Comparison of ENCODE assay signal across 18 cellular contexts in genomic region chr7:115015619-115016018, GRCh38.
DNase-seq lines count a peak whose midpoint lies in the region; ATAC-seq and TF ChIP-seq lines count a peak whose summit lies in the region.
"Had no signal": no experiment of that assay in that cellular context is flagged by ENCODE, and none has a peak within 500 bp of the region (broad histone marks: within the 10 kb centered on the region; RNA-seq: fewer than 3 reads in every experiment).

No MANE protein-coding gene starts in this region.

- POLR2A ChIA-PET in CD8-positive, alpha-beta memory T cell (lab: Charles Lee): no interaction called here
- POLR2A ChIA-PET in IMR-90 (lab: Charles Lee; ENCODE audit: unreplicated experiment): no interaction called here

- H3K79me2 ChIP-seq in fibroblast of lung (ENCODE audit: control insufficient read depth, insufficient read depth, low read length) (peaks cover 4% of the 10 kb centered on the region), trophoblast cell (ENCODE audit: control insufficient read depth, insufficient read depth, low read length, poor library complexity) (no peaks in the 10 kb centered on the region)

- no peak overlapping the region for H2BK12ac ChIP-seq in trophoblast cell (ENCODE audit: low read length)

- H3K23ac ChIP-seq in IMR-90 (ENCODE audit: low read depth, low read length): no peak overlapping the region
- H3K23ac ChIP-seq in trophoblast cell (ENCODE audit: low read length): no peak overlapping the region

- peak overlapping the region; percentile 42 for H2BK5ac ChIP-seq in IMR-90 (ENCODE audit: low read depth, low read length, poor library complexity, severe bottlenecking)
- no peak overlapping the region for H2BK5ac ChIP-seq in trophoblast cell (ENCODE audit: low read depth, low read length, poor library complexity)

- no peak overlapping the region; the same call in 1 of the 2 replicates for H4K5ac ChIP-seq in IMR-90 (ENCODE audit: low read depth, low read length)

- H3K4me3 ChIP-seq in CD8-positive, alpha-beta memory T cell (ENCODE audit: low read length): no peak overlapping the region
- H3K4me3 ChIP-seq in IMR-90 (ENCODE audit: insufficient read depth, low read depth, low read length) (no peak overlapping the region), fibroblast of lung (replicated peaks in 1 of 4; ENCODE audit: control extremely low read depth in 1 of 4, insufficient read depth in 1 of 4, low read depth in 3 of 4, low read length in 4 of 4) (no peak overlapping the region), trophoblast cell (ENCODE audit: low read depth, low read length) (no peak overlapping the region)
- H3K4me3 ChIP-seq: gastrocnemius medialis, thoracic aorta had no signal

- no peak for DNase-seq in CD8-positive, alpha-beta memory T cell
- peak; percentile 97 for DNase-seq in IMR-90
- DNase-seq in fibroblast of lung (ENCODE audit: low read depth in 2 of 2): peak; percentile 74 to 89
- DNase-seq in trophoblast cell: peak; percentile 87 to 93
- no peak for DNase-seq in Calu3
- DNase-seq: activated CD4-positive, alpha-beta T cell treated with anti-CD3 and anti-CD28 coated beads for 36 hours; amniotic stem cell; CD4-positive, CD25-positive, alpha-beta regulatory T cell; gastrocnemius medialis; H7; NCI-H187 treated with DMSO at 0.1 percent for 48 hours; NCI-H526 treated with DMSO at 0.1 percent for 48 hours; posterior cingulate gyrus had no signal

- H4K20me1 ChIP-seq in IMR-90 (ENCODE audit: insufficient read depth, low read length) (no peaks in the 10 kb centered on the region), fibroblast of lung (ENCODE audit: control insufficient read depth, extremely low read depth, insufficient read depth, low read length) (no peaks in the 10 kb centered on the region)

- peak overlapping the region in 2 of 7 donors; percentile 6 to 68 for H3K4me3 Mint-ChIP-seq in CD8-positive, alpha-beta memory T cell
- H3K4me3 Mint-ChIP-seq in Calu3 (ENCODE audit: low read depth, unreplicated experiment): no peak overlapping the region
- H3K4me3 Mint-ChIP-seq: activated CD4-positive, alpha-beta T cell treated with anti-CD3 and anti-CD28 coated beads for 36 hours had no signal

- intact Hi-C loops in IMR-90 (cut with micrococcal nuclease) (no loop called here), Calu3 (cut with micrococcal nuclease; ENCODE audit: unreplicated experiment) (no loop called here)

- H3K36me3 Mint-ChIP-seq in CD8-positive, alpha-beta memory T cell: peaks cover 21 to 47% (median 40%) of the 10 kb centered on the region in 3 donors
- H3K36me3 Mint-ChIP-seq in Calu3 (ENCODE audit: insufficient read depth, unreplicated experiment): no peaks in the 10 kb centered on the region

- WGBS in IMR-90 (ENCODE audit: extremely low coverage in 2 of 2, insufficient read length in 1 of 2), 2 experiments: 0% methylated on average over 1 of the region's 4 CpGs; no CpG with 5 or more reads in 1 of the 2 experiments
- WGBS in trophoblast cell (ENCODE audit: extremely low coverage, insufficient coverage, insufficient read length): no CpG with 5 or more reads among the region's 4 CpGs

- peaks cover 3% of the 10 kb centered on the region; the same call in 1 of the 2 replicates for H3K9me1 ChIP-seq in IMR-90 (ENCODE audit: insufficient read depth, low read length)

- BruUV-seq in IMR-90 (replicated peaks; lab: Mats Ljungman, UMichigan) (no TSS peak), Calu3 (replicated peaks; lab: Mats Ljungman, UMichigan) (no TSS peak)

- dilution Hi-C loops in IMR-90 (cut with HindIII; ENCODE audit: low sequenced_read_pairs, unreplicated experiment): no loop called here

- peak; percentile 98 for ATAC-seq in IMR-90 (ENCODE audit: low read depth)
- no peak for ATAC-seq in GM21529 (IDR thresholded peaks at IDR 0.05; ENCODE audit: unreplicated experiment)
- no peak for ATAC-seq in GM19351 (IDR thresholded peaks at IDR 0.05; ENCODE audit: unreplicated experiment)
- no peak for ATAC-seq in HG02973 (IDR thresholded peaks at IDR 0.05; ENCODE audit: unreplicated experiment)
- ATAC-seq: activated CD4-positive, alpha-beta T cell treated with anti-CD3 and anti-CD28 coated beads for 36 hours; gastrocnemius medialis had no signal

- no peaks in the 10 kb centered on the region for H3K27me3 Mint-ChIP-seq in CD8-positive, alpha-beta memory T cell
- H3K27me3 Mint-ChIP-seq in Calu3 (ENCODE audit: unreplicated experiment): no peaks in the 10 kb centered on the region
- H3K27me3 Mint-ChIP-seq: activated CD4-positive, alpha-beta T cell treated with anti-CD3 and anti-CD28 coated beads for 36 hours; CD4-positive, CD25-positive, alpha-beta regulatory T cell had no signal

- H2BK120ac ChIP-seq in IMR-90 (ENCODE audit: low read depth, low read length) (peak overlapping the region; percentile 68), trophoblast cell (ENCODE audit: insufficient read depth, low read length, poor library complexity) (no peak overlapping the region)

- CTCF ChIA-PET in CD8-positive, alpha-beta memory T cell (lab: Charles Lee): no interaction called here
- CTCF ChIA-PET in IMR-90 (lab: Yijun Ruan, JAX) (no interaction called here), Calu3 (lab: Charles Lee) (no interaction called here)

- no peak for TF ChIP-seq RAD21 in IMR-90 (IDR thresholded peaks at IDR 0.05; ENCODE audit: low read length)

- H3K9ac ChIP-seq in IMR-90 (ENCODE audit: low read depth, low read length) (no peak overlapping the region), fibroblast of lung (ENCODE audit: insufficient read depth, low read length) (no peak overlapping the region), trophoblast cell (ENCODE audit: low read length) (no peak overlapping the region)

- in situ Hi-C loops in IMR-90 (cut with MboI; ENCODE audit: low sequenced_read_pairs): no loop called here

- no peaks in the 10 kb centered on the region for H3K27me3 ChIP-seq in CD8-positive, alpha-beta memory T cell (ENCODE audit: insufficient read depth, low read length, poor library complexity, severe bottlenecking)
- H3K27me3 ChIP-seq in IMR-90 (ENCODE audit: control insufficient read depth, insufficient read depth, low read length) (no peaks in the 10 kb centered on the region), fibroblast of lung (ENCODE audit: control insufficient read depth, insufficient read depth, low read length) (no peaks in the 10 kb centered on the region), trophoblast cell (ENCODE audit: insufficient read depth, low read length) (no peaks in the 10 kb centered on the region)
- H3K27me3 ChIP-seq: gastrocnemius medialis had no signal

- no peak for TF ChIP-seq CTCF in IMR-90 (conservative IDR thresholded peaks at IDR 0.05; ENCODE audit: low read depth, low read length)
- no peak for TF ChIP-seq CTCF in fibroblast of lung (conservative IDR thresholded peaks at IDR 0.05 in 1 of 2, IDR thresholded peaks at IDR 0.05 in 1 of 2; ENCODE audit: low read depth in 1 of 2, low read length in 2 of 2)
- TF ChIP-seq CTCF in Calu3 (IDR thresholded peaks at IDR 0.05; ENCODE audit: unreplicated experiment): no peak

- no peaks in the 10 kb centered on the region for H3K9me3 Mint-ChIP-seq in CD8-positive, alpha-beta memory T cell
- H3K9me3 Mint-ChIP-seq in Calu3 (ENCODE audit: low read depth, unreplicated experiment): no peaks in the 10 kb centered on the region
- H3K9me3 Mint-ChIP-seq: CD4-positive, CD25-positive, alpha-beta regulatory T cell had no signal

- H4K8ac ChIP-seq in IMR-90 (ENCODE audit: low read depth in 2 of 2, low read length in 2 of 2) (peak overlapping the region in 1 of 2 experiments; percentile 68; a peak in 2 of 4 replicates), trophoblast cell (ENCODE audit: low read depth, low read length) (no peak overlapping the region)

- H3K4ac ChIP-seq in IMR-90 (ENCODE audit: low read depth, low read length): peak overlapping the region; percentile 62
- no peak overlapping the region for H3K4ac ChIP-seq in trophoblast cell (ENCODE audit: low read depth, low read length)

- H3K36me3 ChIP-seq in CD8-positive, alpha-beta memory T cell (ENCODE audit: insufficient read depth, low read length): no peaks in the 10 kb centered on the region
- H3K36me3 ChIP-seq in IMR-90 (ENCODE audit: control insufficient read depth, insufficient read depth, low read length) (peaks cover 3% of the 10 kb centered on the region), fibroblast of lung (ENCODE audit: control insufficient read depth, insufficient read depth, low read length) (no peaks in the 10 kb centered on the region), trophoblast cell (ENCODE audit: control insufficient read depth in 1 of 2, insufficient read depth in 2 of 2, low read length in 2 of 2) (peaks cover 0 to 3% of the 10 kb centered on the region in 2 experiments)
- H3K36me3 ChIP-seq: gastrocnemius medialis had no signal

- H2AK9ac ChIP-seq in IMR-90 (replicated peaks; ENCODE audit: low read depth, low read length, poor library complexity): no peak overlapping the region

- H2BK20ac ChIP-seq in IMR-90 (ENCODE audit: low read depth, low read length): peak overlapping the region; percentile 47

- H3K18ac ChIP-seq in IMR-90 (ENCODE audit: low read depth, low read length): peak overlapping the region; percentile 1; the same call in 1 of the 2 replicates
- H3K18ac ChIP-seq in trophoblast cell (ENCODE audit: low read length): no peak overlapping the region

- H3K4me1 Mint-ChIP-seq in CD8-positive, alpha-beta memory T cell: peaks cover 58 to 82% (median 75%) of the 10 kb centered on the region in 3 donors
- H3K4me1 Mint-ChIP-seq in Calu3 (ENCODE audit: low read depth, unreplicated experiment): no peaks in the 10 kb centered on the region

- H2AK5ac ChIP-seq in IMR-90 (ENCODE audit: low read depth, low read length) (no peak overlapping the region), trophoblast cell (ENCODE audit: low read length) (no peak overlapping the region)

- peak overlapping the region; percentile 16; the same call in 1 of the 3 replicates for H2BK15ac ChIP-seq in IMR-90 (ENCODE audit: low read depth, low read length)

- H3K4me1 ChIP-seq in CD8-positive, alpha-beta memory T cell (ENCODE audit: insufficient read depth, low read length): peaks cover 31% of the 10 kb centered on the region
- H3K4me1 ChIP-seq in IMR-90 (ENCODE audit: control insufficient read depth, insufficient read depth, low read length) (peaks cover 5% of the 10 kb centered on the region), fibroblast of lung (ENCODE audit: control insufficient read depth, extremely low read depth, insufficient read depth, low read length) (peaks cover 6% of the 10 kb centered on the region), trophoblast cell (ENCODE audit: control insufficient read depth in 1 of 2, insufficient read depth in 2 of 2, low read length in 2 of 2) (no peaks in the 10 kb centered on the region)

- peak overlapping the region; percentile 65; the same call in 1 of the 2 replicates for H4K91ac ChIP-seq in IMR-90 (ENCODE audit: insufficient read depth, low read depth, low read length)
- no peak overlapping the region for H4K91ac ChIP-seq in trophoblast cell (ENCODE audit: low read depth, low read length)

- H4K12ac ChIP-seq in trophoblast cell (ENCODE audit: low read depth, low read length): no peak overlapping the region

- H3K9me3 ChIP-seq in CD8-positive, alpha-beta memory T cell (ENCODE audit: low read length): no peaks in the 10 kb centered on the region
- H3K9me3 ChIP-seq in IMR-90 (ENCODE audit: control insufficient read depth, insufficient read depth, low read length) (no peaks in the 10 kb centered on the region), fibroblast of lung (ENCODE audit: control insufficient read depth, insufficient read depth, low read depth, low read length) (no peaks in the 10 kb centered on the region), trophoblast cell (ENCODE audit: insufficient read depth, low read depth, low read length) (no peaks in the 10 kb centered on the region)
- H3K9me3 ChIP-seq: gastrocnemius medialis, thoracic aorta had no signal

- H3K14ac ChIP-seq in IMR-90 (replicated peaks; ENCODE audit: low read depth, low read length) (no peak overlapping the region), trophoblast cell (ENCODE audit: low read length) (no peak overlapping the region)

- H3K27ac Mint-ChIP-seq in CD8-positive, alpha-beta memory T cell: peak overlapping the region; percentile 24 to 84 (median 65)
- no peak overlapping the region for H3K27ac Mint-ChIP-seq in Calu3 (ENCODE audit: unreplicated experiment)
- H3K27ac Mint-ChIP-seq: activated CD4-positive, alpha-beta T cell treated with anti-CD3 and anti-CD28 coated beads for 36 hours had no signal

- no peak overlapping the region for H3K56ac ChIP-seq in IMR-90 (ENCODE audit: extremely low read depth, insufficient read depth, low read length)

- peaks cover 6 to 15% of the 10 kb centered on the region in 2 experiments; a peak in 3 of 4 replicates for H3K79me1 ChIP-seq in IMR-90 (ENCODE audit: low read depth in 1 of 2, low read length in 2 of 2)
- H3K79me1 ChIP-seq in trophoblast cell (ENCODE audit: low read length): no peaks in the 10 kb centered on the region

- TF ChIP-seq POLR2A in IMR-90 (IDR thresholded peaks at IDR 0.05; ENCODE audit: low read depth, low read length): no peak

- peak overlapping the region; percentile 8; the same call in 1 of the 2 replicates for H3K4me2 ChIP-seq in IMR-90 (ENCODE audit: low read depth, low read length)
- H3K4me2 ChIP-seq in fibroblast of lung (ENCODE audit: extremely low read depth, insufficient read depth, low read length): peak overlapping the region; percentile 37
- no peak overlapping the region for H3K4me2 ChIP-seq in trophoblast cell (ENCODE audit: low read length)

- no peak overlapping the region for H3K27ac ChIP-seq in CD8-positive, alpha-beta memory T cell (ENCODE audit: low read depth, low read length)
- H3K27ac ChIP-seq in IMR-90 (ENCODE audit: insufficient read depth, low read length) (peak overlapping the region; percentile 35), fibroblast of lung (ENCODE audit: insufficient read depth, low read length) (peak overlapping the region; percentile 80), trophoblast cell (ENCODE audit: low read depth, low read length) (no peak overlapping the region)
- H3K27ac ChIP-seq: gastrocnemius medialis, HL-60, thoracic aorta had no signal

- peak overlapping the region; percentile 56 for H2AFZ ChIP-seq in IMR-90 (replicated peaks; ENCODE audit: low read length, poor library complexity)
- no peak overlapping the region for H2AFZ ChIP-seq in fibroblast of lung (ENCODE audit: low read length)
- no peak overlapping the region for H2AFZ ChIP-seq in trophoblast cell (ENCODE audit: insufficient read depth, low read length, poor library complexity)

Comparison
In these comparisons a context has a peak if more than half of its experiments do, and no peak if none do; other contexts are left out.
1. DNase-seq: peak in IMR-90 (single experiment), fibroblast of lung (2 of 2) and trophoblast cell (2 of 2); none in CD8-positive, alpha-beta memory T cell (0 of 5) and Calu3 (single experiment).
2. H3K27ac ChIP-seq: peak in IMR-90 (single experiment) and fibroblast of lung (single experiment); none in CD8-positive, alpha-beta memory T cell (single experiment) and trophoblast cell (single experiment).